ENCODE assay signal across 8 cellular contexts in the genomic region with DNA sequence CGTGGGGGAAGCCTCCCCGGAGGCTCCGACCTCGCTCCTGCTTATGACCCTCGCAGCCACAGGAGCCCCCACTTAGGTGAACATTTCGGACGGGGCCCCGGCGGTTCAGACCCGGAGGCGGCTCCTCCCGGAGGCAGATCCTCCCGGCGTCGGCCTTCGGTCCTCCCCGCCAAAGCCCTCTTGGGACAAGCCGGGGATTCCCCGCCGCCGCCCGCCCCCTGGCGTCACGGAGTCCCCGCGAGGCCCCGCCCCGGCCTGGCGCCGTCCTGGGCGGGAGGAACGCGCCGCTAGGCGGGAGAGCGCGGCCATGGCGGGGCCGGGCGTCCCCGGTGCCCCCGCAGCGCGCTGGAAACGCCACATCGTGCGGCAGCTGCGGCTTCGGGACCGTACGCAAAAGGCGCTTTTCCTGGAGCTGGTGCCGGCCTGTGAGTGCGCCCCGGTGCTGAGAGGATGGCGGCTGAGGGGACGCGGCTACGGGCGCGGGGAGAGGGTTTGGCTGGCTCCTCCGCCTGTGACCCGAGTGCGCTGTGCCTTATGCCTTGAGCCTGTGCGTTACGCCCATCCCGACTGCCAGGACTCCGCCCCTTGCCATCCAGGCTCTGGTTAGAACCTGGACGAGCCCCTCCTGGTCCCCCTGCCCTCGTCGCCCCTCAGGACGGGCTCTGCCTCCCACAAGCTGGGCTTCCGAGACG. TPM values are rescaled to one million over a fixed set of nuclear protein-coding genes. Genes with fewer than 3 reads are reported as not detected.
DNase-seq lines count a peak whose midpoint lies in the region; ATAC-seq and TF ChIP-seq lines count a peak whose summit lies in the region.

Gene ATG16L2, plus strand, starts transcription at position 273 of the 692 bp plus-strand sequence. Its CDS starts 35 bp downstream, at position 308.

- peak; percentile 10 to 75 for TF ChIP-seq POLR2A in vagina (IDR thresholded peaks at IDR 0.05)

- intact Hi-C loops in right cardiac atrium (cut with DNase I) (no loop called here), vagina (cut with DNase I) (no loop called here)

- H3K9me3 ChIP-seq in right cardiac atrium (ENCODE audit: control insufficient read depth, low read length) (no peaks in the 10 kb centered on the region), vagina (no peaks in the 10 kb centered on the region)

- peak within 1 kb of the TSS; percentile 87 for H3K4me3 ChIP-seq in GM12875 (ENCODE audit: low read depth, low read length)
- peak within 1 kb of the TSS; percentile 37 for H3K4me3 ChIP-seq in right cardiac atrium (ENCODE audit: low read length)
- H3K4me3 ChIP-seq in rectal smooth muscle tissue (ENCODE audit: low read length) = peak within 1 kb of the TSS; percentile 87
- H3K4me3 ChIP-seq in vagina = peak within 1 kb of the TSS; percentile 81 to 95

- TF ChIP-seq CTCF in GM12875 (IDR thresholded peaks at IDR 0.05; ENCODE audit: borderline replicate concordance, insufficient read depth, low read depth, low read length) (peak; percentile 24; the same call in 1 of the 2 replicates), vagina (IDR thresholded peaks at IDR 0.05) (peak in 1 of 3 experiments; percentile 22)

- H3K27me3 ChIP-seq in right cardiac atrium (ENCODE audit: control insufficient read depth, insufficient read depth) (no peaks in the 10 kb centered on the region), rectal smooth muscle tissue (ENCODE audit: control insufficient read depth, insufficient read depth, low read length) (no peaks in the 10 kb centered on the region), vagina (no peaks in the 10 kb centered on the region)

- peaks cover 6% of the 10 kb centered on the region for H3K4me1 ChIP-seq in right cardiac atrium (ENCODE audit: control insufficient read depth, insufficient read depth, low read length)
- peaks cover 13% of the 10 kb centered on the region for H3K4me1 ChIP-seq in rectal smooth muscle tissue (ENCODE audit: control insufficient read depth, insufficient read depth, low read length)
- H3K4me1 ChIP-seq in vagina = peaks cover 43% of the 10 kb centered on the region

- peak; percentile 54 for ATAC-seq in HG02623 (IDR thresholded peaks at IDR 0.05; ENCODE audit: unreplicated experiment)
- peak; percentile 93 to 95 for ATAC-seq in right cardiac atrium

- H3K9ac ChIP-seq in rectal smooth muscle tissue (ENCODE audit: low read length) = peak within 1 kb of the TSS; percentile 91

- H3K27ac ChIP-seq in right cardiac atrium (ENCODE audit: low read length) (peak within 1 kb of the TSS; percentile 85), rectal smooth muscle tissue (ENCODE audit: low read depth, low read length) (peak within 1 kb of the TSS; percentile 96), vagina (peak within 1 kb of the TSS; percentile 95)

- no peaks in the 10 kb centered on the region for H3K36me3 ChIP-seq in rectal smooth muscle tissue (ENCODE audit: control insufficient read depth, insufficient read depth, low read length)
- peaks cover 0 to 19% of the 10 kb centered on the region in 2 donors for H3K36me3 ChIP-seq in vagina

- DNase-seq in NCI-H1105 treated with DMSO at 0.1 percent for 48 hours (lab: John Stamatoyannopoulos, UW) (peak; percentile 82), T-helper 2 cell (peak; percentile 80 to 92 (median 85)), amygdala (lab: John Stamatoyannopoulos, UW) (peak in 53 of 56 donors; percentile 43 to 96 (median 87)), right cardiac atrium (peak; percentile 87 to 95 (median 94)), vagina (ENCODE audit: extremely low spot score in 2 of 2) (peak; percentile 89 to 96)

- under 1% methylated on average over 74 of the region's 74 CpGs for WGBS in right cardiac atrium

RNA-seq across cellular contexts. Expression of gene ATG16L2, which starts in this region (rescaled TPM):
- 10 to 100 TPM; 11.9 to 23.9 (median 19.1) TPM for total RNA-seq in right cardiac atrium
- polyA plus RNA-seq in right cardiac atrium = 19.1 TPM
- total RNA-seq in vagina = 32.2 TPM

Comparison
In these comparisons a context has a peak if more than half of its experiments do, and no peak if none do; other contexts are left out.
1. Peak in every context shown above with its lines: DNase-seq, ATAC-seq, H3K4me3 ChIP-seq and H3K27ac ChIP-seq.
2. H3K4me3 ChIP-seq: peak in every context shown above with its lines; median percentile 88 in vagina; 87 in GM12875; 87 in rectal smooth muscle tissue; 37 in right cardiac atrium.